ENCODE assay signal across 1 cellular context in the genomic region with DNA sequence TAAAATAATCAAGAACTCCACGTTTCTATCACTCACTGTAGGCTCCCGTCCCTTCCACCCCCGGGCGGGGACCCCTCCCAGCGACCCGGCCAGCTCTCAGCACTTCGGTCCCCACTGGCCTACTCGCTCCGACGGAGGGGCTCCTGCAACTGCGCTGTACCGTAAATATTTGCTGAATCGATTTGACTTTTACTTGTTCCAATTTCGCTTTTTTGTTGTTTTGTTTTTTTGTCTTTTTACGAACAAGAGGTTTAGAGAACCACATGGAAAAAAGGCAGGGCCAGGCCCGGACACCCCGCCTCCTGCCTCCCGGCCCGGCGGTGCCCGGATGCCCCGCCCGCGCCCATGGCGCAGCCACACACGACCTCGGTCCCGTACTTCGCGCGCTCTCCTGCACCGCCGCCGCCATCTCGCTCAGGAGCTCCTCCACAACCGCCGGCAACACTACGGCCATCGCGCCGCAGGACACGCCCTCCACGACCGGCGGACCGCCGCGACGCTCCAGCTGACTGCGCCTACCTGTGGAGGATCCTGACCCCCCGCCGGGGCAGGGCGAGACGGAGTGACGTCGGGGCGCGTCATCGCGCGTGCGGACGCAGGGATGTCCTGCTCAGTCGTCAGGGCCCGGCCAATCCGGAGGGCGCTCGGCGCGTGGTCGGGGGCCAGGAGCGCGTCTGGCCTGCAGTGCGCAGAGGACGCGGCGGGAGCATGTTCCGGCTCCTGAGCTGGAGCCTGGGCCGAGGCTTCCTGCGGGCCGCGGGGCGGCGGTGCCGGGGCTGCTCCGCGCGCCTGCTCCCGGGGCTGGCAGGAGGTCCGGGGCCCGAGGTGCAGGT.
TF ChIP-seq lines count a peak whose summit lies in the region.

A gene with protein sequence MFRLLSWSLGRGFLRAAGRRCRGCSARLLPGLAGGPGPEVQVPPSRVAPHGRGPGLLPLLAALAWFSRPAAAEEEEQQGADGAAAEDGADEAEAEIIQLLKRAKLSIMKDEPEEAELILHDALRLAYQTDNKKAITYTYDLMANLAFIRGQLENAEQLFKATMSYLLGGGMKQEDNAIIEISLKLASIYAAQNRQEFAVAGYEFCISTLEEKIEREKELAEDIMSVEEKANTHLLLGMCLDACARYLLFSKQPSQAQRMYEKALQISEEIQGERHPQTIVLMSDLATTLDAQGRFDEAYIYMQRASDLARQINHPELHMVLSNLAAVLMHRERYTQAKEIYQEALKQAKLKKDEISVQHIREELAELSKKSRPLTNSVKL (plus strand): TSS at position 684 of the 833 bp plus-strand sequence. CDS start 25 bp downstream, at position 709.
A gene with protein sequence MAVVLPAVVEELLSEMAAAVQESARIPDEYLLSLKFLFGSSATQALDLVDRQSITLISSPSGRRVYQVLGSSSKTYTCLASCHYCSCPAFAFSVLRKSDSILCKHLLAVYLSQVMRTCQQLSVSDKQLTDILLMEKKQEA (minus strand): TSS at position 564 of the 833 bp plus-strand sequence. CDS start 110 bp downstream, at position 454.

TF ChIP-seq in H1, 55 proteins besides CTCF, POLR2A, EP300 and RAD21 (continued from another document):
- TF ChIP-seq TAF1 (IDR thresholded peaks at IDR 0.05; ENCODE audit: low read depth, low read length) = peak; percentile 99
- TF ChIP-seq RNF2 (IDR thresholded peaks at IDR 0.05; ENCODE audit: borderline replicate concordance, low read depth, low read length, missing control alignments, poor library complexity, severe bottlenecking) = no peak
- TF ChIP-seq TAF7 (optimal IDR thresholded peaks at IDR 0.05; ENCODE audit: borderline replicate concordance, low read depth, low read length) = peak; percentile 97
- no peak for TF ChIP-seq KDM4A (IDR thresholded peaks at IDR 0.05; ENCODE audit: low read depth, low read length, severe bottlenecking)
- no peak for TF ChIP-seq SIRT6 (IDR thresholded peaks at IDR 0.05; ENCODE audit: low read length)
- TF ChIP-seq BACH1 (IDR thresholded peaks at IDR 0.05; ENCODE audit: low read length) = no peak
TF ChIP-seq in H1: peak in this region for 16.
